ENCODE assay signal across 7 cellular contexts in genomic region chr9:77456829-77457437, GRCh38.
DNase-seq lines count a peak whose midpoint lies in the region; ATAC-seq and TF ChIP-seq lines count a peak whose summit lies in the region.

No MANE protein-coding gene starts in this region.

- H3K27ac Mint-ChIP-seq in T-helper 17 cell, result no peak overlapping the region

- DNase-seq in GM13977 (ENCODE audit: low spot score) (peak; percentile 81), NCI-H1092 (lab: John Stamatoyannopoulos, UW) (peak; percentile 78), T-helper 17 cell (peak; percentile 48 to 71 (median 53)), amygdala (lab: John Stamatoyannopoulos, UW) (peak in 49 of 56 donors; percentile 9 to 90 (median 51)), right atrium auricular region (ENCODE audit: low spot score) (peak; percentile 92), skeletal muscle cell (ENCODE audit: low read depth) (peak; percentile 54)

- in situ Hi-C loops in GM13977 (cut with MboI; ENCODE audit: low pct_unique_long_range_greater_than_20kb, low sequenced_read_pairs, unreplicated experiment), result loop anchor here (25.0 kb wide), 1 partner anchor 280 kb away; no protein-coding TSS in a partner anchor

- H3K4me3 Mint-ChIP-seq in T-helper 17 cell, result peak overlapping the region; percentile 64

- H3K36me3 ChIP-seq in right atrium auricular region, result no peaks in the 10 kb centered on the region

- TF ChIP-seq CTCF in GM13977 (IDR thresholded peaks at IDR 0.05; ENCODE audit: extremely low read depth, insufficient read depth, missing control alignments) (peak; percentile 84), right atrium auricular region (IDR thresholded peaks at IDR 0.05) (peak; percentile 85 to 92)

- ATAC-seq in HG02623 (IDR thresholded peaks at IDR 0.05; ENCODE audit: unreplicated experiment), result peak; percentile 78
- ATAC-seq in T-helper 17 cell, result peak; percentile 84

- H3K27me3 ChIP-seq in right atrium auricular region, result no peaks in the 10 kb centered on the region

- H3K36me3 Mint-ChIP-seq in T-helper 17 cell (ENCODE audit: low read depth), result no peaks in the 10 kb centered on the region

- H3K27ac ChIP-seq in right atrium auricular region, result no peak overlapping the region

- H3K4me3 ChIP-seq in right atrium auricular region (no peak overlapping the region), skeletal muscle cell (ENCODE audit: low read depth, low read length) (no peak overlapping the region)

- peaks cover 23% of the 10 kb centered on the region for H3K4me1 Mint-ChIP-seq in T-helper 17 cell

- H3K9me3 ChIP-seq in T-helper 17 cell (ENCODE audit: control insufficient read depth, low read length, poor library complexity, severe bottlenecking) (no peaks in the 10 kb centered on the region), right atrium auricular region (no peaks in the 10 kb centered on the region)

- no peaks in the 10 kb centered on the region for H3K4me1 ChIP-seq in right atrium auricular region

- peaks cover 21% of the 10 kb centered on the region for H3K27me3 Mint-ChIP-seq in T-helper 17 cell
